Comparison of ENCODE assay signal across 1 cellular context in the genomic region with DNA sequence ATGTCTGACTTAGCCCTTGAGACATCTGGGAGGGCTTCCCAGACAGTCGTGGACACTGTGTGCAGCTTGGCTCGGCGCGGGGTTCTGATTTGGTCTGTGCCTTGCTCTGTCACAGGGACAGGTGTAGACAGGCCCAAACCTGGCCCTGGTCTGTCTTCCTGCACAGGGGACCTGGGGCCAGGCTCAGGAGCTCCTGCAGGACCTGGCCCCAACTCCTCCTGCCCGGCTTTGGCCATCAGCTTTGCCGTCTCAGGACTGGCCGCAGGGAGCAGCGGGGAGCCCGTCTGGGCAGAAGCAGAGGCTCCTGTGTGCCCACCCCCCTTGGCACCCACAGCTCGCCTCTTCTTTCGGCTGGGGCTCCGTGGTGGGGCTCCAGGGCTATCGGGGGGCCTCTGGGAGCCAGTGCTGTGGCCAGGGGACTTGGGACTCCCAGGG.
TF ChIP-seq lines count a peak whose summit lies in the region.

No MANE protein-coding gene starts in this region.

TF ChIP-seq in HepG2, 621 proteins besides CTCF, POLR2A, EP300 and RAD21:
- 0 out of 2 replicates have a peak, but pooled peaks have one; percentile 56 for TF ChIP-seq HNRNPL (IDR thresholded peaks at IDR 0.05; ENCODE audit: low read depth, low read length)
- 0 out of 2 replicates have a peak, but pooled peaks have one; percentile 38 for TF ChIP-seq PHF20 (CRISPR knock-in tag; IDR thresholded peaks at IDR 0.05)
- TF ChIP-seq BCLAF1 (IDR thresholded peaks at IDR 0.05) = no peak
- no peak for TF ChIP-seq ZBTB40 (IDR thresholded peaks at IDR 0.05)
- TF ChIP-seq ZBTB40 (CRISPR knock-in tag; IDR thresholded peaks at IDR 0.05) = 0 out of 2 replicates have a peak, but pooled peaks have one; percentile 11
- TF ChIP-seq HOMEZ (CRISPR knock-in tag; IDR thresholded peaks at IDR 0.05; ENCODE audit: low read depth) = no peak
- 0 out of 2 replicates have a peak, but pooled peaks have one; percentile 31 for TF ChIP-seq SP4 (CRISPR knock-in tag; IDR thresholded peaks at IDR 0.05)
- 0 out of 2 replicates have a peak, but pooled peaks have one; percentile 67 for TF ChIP-seq ZMAT5 (CRISPR knock-in tag; IDR thresholded peaks at IDR 0.05; ENCODE audit: borderline replicate concordance, low read depth)
- TF ChIP-seq PHF21A (CRISPR knock-in tag; IDR thresholded peaks at IDR 0.05) = 0 out of 2 replicates have a peak, but pooled peaks have one; percentile 40
- no peak for TF ChIP-seq ASH2L (IDR thresholded peaks at IDR 0.05; ENCODE audit: insufficient read length, low read depth, low read length)
- TF ChIP-seq ZKSCAN1 (IDR thresholded peaks at IDR 0.05; ENCODE audit: low read length) = no peak
- 0 out of 2 replicates have a peak, but pooled peaks have one; percentile 8 for TF ChIP-seq ZNF343 (CRISPR knock-in tag; IDR thresholded peaks at IDR 0.05)
- 0 out of 2 replicates have a peak, but pooled peaks have one; percentile 31 for TF ChIP-seq MXD1 (CRISPR knock-in tag; IDR thresholded peaks at IDR 0.05)
- TF ChIP-seq, protein P1, sequence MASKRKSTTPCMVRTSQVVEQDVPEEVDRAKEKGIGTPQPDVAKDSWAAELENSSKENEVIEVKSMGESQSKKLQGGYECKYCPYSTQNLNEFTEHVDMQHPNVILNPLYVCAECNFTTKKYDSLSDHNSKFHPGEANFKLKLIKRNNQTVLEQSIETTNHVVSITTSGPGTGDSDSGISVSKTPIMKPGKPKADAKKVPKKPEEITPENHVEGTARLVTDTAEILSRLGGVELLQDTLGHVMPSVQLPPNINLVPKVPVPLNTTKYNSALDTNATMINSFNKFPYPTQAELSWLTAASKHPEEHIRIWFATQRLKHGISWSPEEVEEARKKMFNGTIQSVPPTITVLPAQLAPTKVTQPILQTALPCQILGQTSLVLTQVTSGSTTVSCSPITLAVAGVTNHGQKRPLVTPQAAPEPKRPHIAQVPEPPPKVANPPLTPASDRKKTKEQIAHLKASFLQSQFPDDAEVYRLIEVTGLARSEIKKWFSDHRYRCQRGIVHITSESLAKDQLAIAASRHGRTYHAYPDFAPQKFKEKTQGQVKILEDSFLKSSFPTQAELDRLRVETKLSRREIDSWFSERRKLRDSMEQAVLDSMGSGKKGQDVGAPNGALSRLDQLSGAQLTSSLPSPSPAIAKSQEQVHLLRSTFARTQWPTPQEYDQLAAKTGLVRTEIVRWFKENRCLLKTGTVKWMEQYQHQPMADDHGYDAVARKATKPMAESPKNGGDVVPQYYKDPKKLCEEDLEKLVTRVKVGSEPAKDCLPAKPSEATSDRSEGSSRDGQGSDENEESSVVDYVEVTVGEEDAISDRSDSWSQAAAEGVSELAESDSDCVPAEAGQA (IDR thresholded peaks at IDR 0.05; ENCODE audit: low read depth) = no peak
- TF ChIP-seq, protein P1 (CRISPR knock-in tag; IDR thresholded peaks at IDR 0.05; ENCODE audit: borderline replicate concordance) = no peak
- TF ChIP-seq ZFP82 (CRISPR knock-in tag; IDR thresholded peaks at IDR 0.05; ENCODE audit: borderline replicate concordance) = no peak
- TF ChIP-seq REL (CRISPR knock-in tag; conservative IDR thresholded peaks at IDR 0.05) = no peak
- no peak for TF ChIP-seq DR1 (CRISPR knock-in tag; IDR thresholded peaks at IDR 0.05)
- no peak for TF ChIP-seq ZNF589 (CRISPR knock-in tag; conservative IDR thresholded peaks at IDR 0.05)
TF ChIP-seq in HepG2: peak in this region for 8.
